7 cellular contexts compared by ENCODE assay signal in the genomic region with DNA sequence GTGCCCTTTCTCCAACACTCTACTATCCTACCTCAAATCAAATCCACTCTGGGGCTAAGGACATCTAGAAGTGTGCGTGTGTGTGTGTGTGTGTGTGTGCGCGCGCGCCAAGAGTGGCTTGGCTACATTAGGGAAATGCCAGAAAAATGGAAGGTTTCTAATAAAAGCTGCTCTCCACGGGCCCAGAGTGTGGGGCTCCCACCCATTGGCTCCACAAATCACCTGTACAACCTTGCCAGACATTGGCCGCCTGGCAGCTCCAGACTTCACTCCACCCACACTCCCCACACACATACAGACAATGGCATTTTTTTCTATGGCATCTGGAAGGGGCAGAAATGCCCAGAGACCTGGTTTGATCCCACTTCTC. TPM values are rescaled to one million over a fixed set of nuclear protein-coding genes. Genes with fewer than 3 reads are reported as not detected.
DNase-seq lines count a peak whose midpoint lies in the region; ATAC-seq and TF ChIP-seq lines count a peak whose summit lies in the region.

No MANE protein-coding gene starts in this region.

- H3K27me3 ChIP-seq in smooth muscle cell (ENCODE audit: low read depth): no peaks in the 10 kb centered on the region

- POLR2A ChIA-PET in HEK293 (lab: Yijun Ruan, JAX): interaction anchor here (1.5 to 1.7 kb wide), 2 partner anchors 31 to 69 kb away, joined by 4 to 5 read pairs; a partner anchor contains a TSS

- peaks cover 10% of the 10 kb centered on the region for H3F3A ChIP-seq in smooth muscle cell (ENCODE audit: low read depth)

- no peaks in the 10 kb centered on the region for H3K79me2 ChIP-seq in smooth muscle cell (ENCODE audit: low read depth)

- H3K36me3 Mint-ChIP-seq in T-helper 17 cell (ENCODE audit: low read depth): no peaks in the 10 kb centered on the region

- H3K36me3 ChIP-seq in HEK293 (ENCODE audit: control insufficient read depth in 2 of 2, insufficient read depth in 1 of 2, low read length in 2 of 2) (no peaks in the 10 kb centered on the region), smooth muscle cell (ENCODE audit: low read depth) (no peaks in the 10 kb centered on the region)

- peak overlapping the region; percentile 87 for H3K4me2 ChIP-seq in smooth muscle cell

- peak overlapping the region; percentile 95 for H3K9ac ChIP-seq in smooth muscle cell (ENCODE audit: low read depth)

- H3K4me1 Mint-ChIP-seq in T-helper 17 cell: peaks cover 7% of the 10 kb centered on the region

- H4K20me1 ChIP-seq in smooth muscle cell (ENCODE audit: low read depth): no peaks in the 10 kb centered on the region

- TF ChIP-seq CTCF in HEK293 (tag by site-specific recombination; IDR thresholded peaks at IDR 0.05) (no peak), smooth muscle cell (IDR thresholded peaks at IDR 0.05; ENCODE audit: borderline replicate concordance, insufficient read depth, poor library complexity, severe bottlenecking) (no peak)

- 84% methylated on average over 7 of the region's 7 CpGs for WGBS in smooth muscle cell (ENCODE audit: low lambda C conversion rate)

- CTCF ChIA-PET in HEK293 (lab: Yijun Ruan, JAX): interaction anchor here (0.6 to 1.5 kb wide), 4 partner anchors 13 to 70 kb away, joined by 3 to 7 read pairs (median 4); no protein-coding TSS in a partner anchor

- DNase-seq in T-helper 17 cell: no peak
- no peak for DNase-seq in smooth muscle cell (lab: John Stamatoyannopoulos, UW; ENCODE audit: unreplicated experiment)
- DNase-seq in NCI-H2029 (lab: John Stamatoyannopoulos, UW): no peak
- no peak for DNase-seq in NCI-H1417 treated with DMSO at 0.1 percent for 48 hours (lab: John Stamatoyannopoulos, UW)

- H2AFZ ChIP-seq in smooth muscle cell (ENCODE audit: low read depth): peak overlapping the region; percentile 71

- peak overlapping the region; percentile 51 for H3K27ac Mint-ChIP-seq in T-helper 17 cell

- H3K4me1 ChIP-seq in HEK293 (ENCODE audit: control insufficient read depth, insufficient read depth, low read length) (peaks cover 4% of the 10 kb centered on the region; the same call in 1 of the 2 replicates), smooth muscle cell (ENCODE audit: low read depth) (no peaks in the 10 kb centered on the region)

- H3K27ac ChIP-seq in HEK293 (ENCODE audit: extremely low read depth, low read depth, low read length) (peak overlapping the region; percentile 63; the same call in 1 of the 2 replicates), smooth muscle cell (ENCODE audit: low read depth) (peak overlapping the region; percentile 98)

- no peak for ATAC-seq in T-helper 17 cell
- no peak for ATAC-seq in GM21360 (IDR thresholded peaks at IDR 0.05; ENCODE audit: unreplicated experiment)

- H3K9me3 ChIP-seq in HEK293 (ENCODE audit: control insufficient read depth, insufficient read depth, low read depth, low read length) (no peaks in the 10 kb centered on the region), T-helper 17 cell (ENCODE audit: control insufficient read depth, low read length, poor library complexity, severe bottlenecking) (no peaks in the 10 kb centered on the region), smooth muscle cell (replicated peaks; ENCODE audit: low read depth) (no peaks in the 10 kb centered on the region)

- H3K4me3 ChIP-seq in HEK293 (ENCODE audit: low read depth, low read length): no peak overlapping the region
- H3K4me3 ChIP-seq in iPS-11a (ENCODE audit: low read depth, low read length): peak overlapping the region; percentile 47
- peak overlapping the region; percentile 58 for H3K4me3 ChIP-seq in smooth muscle cell

- H3K4me3 Mint-ChIP-seq in T-helper 17 cell: peak overlapping the region; percentile 86

- peaks cover 15% of the 10 kb centered on the region for H3K27me3 Mint-ChIP-seq in T-helper 17 cell

TF ChIP-seq in HEK293, 187 proteins besides CTCF, POLR2A, EP300 and RAD21:
- TF ChIP-seq, protein P1, sequence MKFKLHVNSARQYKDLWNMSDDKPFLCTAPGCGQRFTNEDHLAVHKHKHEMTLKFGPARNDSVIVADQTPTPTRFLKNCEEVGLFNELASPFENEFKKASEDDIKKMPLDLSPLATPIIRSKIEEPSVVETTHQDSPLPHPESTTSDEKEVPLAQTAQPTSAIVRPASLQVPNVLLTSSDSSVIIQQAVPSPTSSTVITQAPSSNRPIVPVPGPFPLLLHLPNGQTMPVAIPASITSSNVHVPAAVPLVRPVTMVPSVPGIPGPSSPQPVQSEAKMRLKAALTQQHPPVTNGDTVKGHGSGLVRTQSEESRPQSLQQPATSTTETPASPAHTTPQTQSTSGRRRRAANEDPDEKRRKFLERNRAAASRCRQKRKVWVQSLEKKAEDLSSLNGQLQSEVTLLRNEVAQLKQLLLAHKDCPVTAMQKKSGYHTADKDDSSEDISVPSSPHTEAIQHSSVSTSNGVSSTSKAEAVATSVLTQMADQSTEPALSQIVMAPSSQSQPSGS (tag by site-specific recombination; IDR thresholded peaks at IDR 0.05; ENCODE audit: low read depth): no peak
- TF ChIP-seq ZBTB48 (tag by site-specific recombination; IDR thresholded peaks at IDR 0.05) (0 out of 2 replicates have a peak, but pooled peaks have one; percentile 8), ZNF221 (tag by site-specific recombination; IDR thresholded peaks at IDR 0.05; ENCODE audit: borderline replicate concordance) (no peak), ZBTB7A (tag by site-specific recombination; IDR thresholded peaks at IDR 0.05; ENCODE audit: low read depth) (no peak), ZFHX2 (tag by site-specific recombination; conservative IDR thresholded peaks at IDR 0.05) (peak; percentile 51), ZNF335 (tag by site-specific recombination; conservative IDR thresholded peaks at IDR 0.05) (peak; percentile 85), ZBTB17 (tag by site-specific recombination; IDR thresholded peaks at IDR 0.05) (peak; percentile 63), ZNF121 (tag by site-specific recombination; IDR thresholded peaks at IDR 0.05) (no peak), ZNF2 (tag by site-specific recombination; IDR thresholded peaks at IDR 0.05) (peak; percentile 78), SP7 (tag by site-specific recombination; IDR thresholded peaks at IDR 0.05) (0 out of 2 replicates have a peak, but pooled peaks have one; percentile 29), ZNF654 (tag by site-specific recombination; IDR thresholded peaks at IDR 0.05; ENCODE audit: low read depth) (no peak)
- TF ChIP-seq, protein P2, sequence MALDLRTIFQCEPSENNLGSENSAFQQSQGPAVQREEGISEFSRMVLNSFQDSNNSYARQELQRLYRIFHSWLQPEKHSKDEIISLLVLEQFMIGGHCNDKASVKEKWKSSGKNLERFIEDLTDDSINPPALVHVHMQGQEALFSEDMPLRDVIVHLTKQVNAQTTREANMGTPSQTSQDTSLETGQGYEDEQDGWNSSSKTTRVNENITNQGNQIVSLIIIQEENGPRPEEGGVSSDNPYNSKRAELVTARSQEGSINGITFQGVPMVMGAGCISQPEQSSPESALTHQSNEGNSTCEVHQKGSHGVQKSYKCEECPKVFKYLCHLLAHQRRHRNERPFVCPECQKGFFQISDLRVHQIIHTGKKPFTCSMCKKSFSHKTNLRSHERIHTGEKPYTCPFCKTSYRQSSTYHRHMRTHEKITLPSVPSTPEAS (tag by site-specific recombination; IDR thresholded peaks at IDR 0.05): peak; percentile 81
- TF ChIP-seq, protein P3, sequence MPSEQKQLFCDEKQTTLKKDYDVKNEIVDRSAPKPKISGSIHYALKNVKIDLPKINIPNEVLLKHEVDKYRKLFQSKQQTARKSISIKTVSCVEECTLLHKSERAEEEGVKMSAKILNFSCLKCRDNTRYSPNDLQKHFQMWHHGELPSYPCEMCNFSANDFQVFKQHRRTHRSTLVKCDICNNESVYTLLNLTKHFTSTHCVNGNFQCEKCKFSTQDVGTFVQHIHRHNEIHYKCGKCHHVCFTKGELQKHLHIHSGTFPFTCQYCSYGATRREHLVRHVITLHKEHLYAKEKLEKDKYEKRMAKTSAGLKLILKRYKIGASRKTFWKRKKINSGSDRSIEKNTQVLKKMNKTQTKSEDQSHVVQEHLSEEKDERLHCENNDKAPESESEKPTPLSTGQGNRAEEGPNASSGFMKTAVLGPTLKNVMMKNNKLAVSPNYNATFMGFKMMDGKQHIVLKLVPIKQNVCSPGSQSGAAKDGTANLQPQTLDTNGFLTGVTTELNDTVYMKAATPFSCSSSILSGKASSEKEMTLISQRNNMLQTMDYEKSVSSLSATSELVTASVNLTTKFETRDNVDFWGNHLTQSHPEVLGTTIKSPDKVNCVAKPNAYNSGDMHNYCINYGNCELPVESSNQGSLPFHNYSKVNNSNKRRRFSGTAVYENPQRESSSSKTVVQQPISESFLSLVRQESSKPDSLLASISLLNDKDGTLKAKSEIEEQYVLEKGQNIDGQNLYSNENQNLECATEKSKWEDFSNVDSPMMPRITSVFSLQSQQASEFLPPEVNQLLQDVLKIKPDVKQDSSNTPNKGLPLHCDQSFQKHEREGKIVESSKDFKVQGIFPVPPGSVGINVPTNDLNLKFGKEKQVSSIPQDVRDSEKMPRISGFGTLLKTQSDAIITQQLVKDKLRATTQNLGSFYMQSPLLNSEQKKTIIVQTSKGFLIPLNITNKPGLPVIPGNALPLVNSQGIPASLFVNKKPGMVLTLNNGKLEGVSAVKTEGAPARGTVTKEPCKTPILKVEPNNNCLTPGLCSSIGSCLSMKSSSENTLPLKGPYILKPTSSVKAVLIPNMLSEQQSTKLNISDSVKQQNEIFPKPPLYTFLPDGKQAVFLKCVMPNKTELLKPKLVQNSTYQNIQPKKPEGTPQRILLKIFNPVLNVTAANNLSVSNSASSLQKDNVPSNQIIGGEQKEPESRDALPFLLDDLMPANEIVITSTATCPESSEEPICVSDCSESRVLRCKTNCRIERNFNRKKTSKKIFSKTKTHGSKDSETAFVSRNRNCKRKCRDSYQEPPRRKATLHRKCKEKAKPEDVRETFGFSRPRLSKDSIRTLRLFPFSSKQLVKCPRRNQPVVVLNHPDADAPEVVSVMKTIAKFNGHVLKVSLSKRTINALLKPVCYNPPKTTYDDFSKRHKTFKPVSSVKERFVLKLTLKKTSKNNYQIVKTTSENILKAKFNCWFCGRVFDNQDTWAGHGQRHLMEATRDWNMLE (tag by site-specific recombination; conservative IDR thresholded peaks at IDR 0.05; ENCODE audit: low read depth): 0 out of 2 replicates have a peak, but pooled peaks have one; percentile 3
TF ChIP-seq in HEK293: peak in this region for 8.

RNA-seq across cellular contexts. Expression of a gene that starts 30.3 kb away (rescaled TPM):
- total RNA-seq in T-helper 17 cell (not detected), smooth muscle cell (3.0 and 4.1 TPM in 2 replicates)
- polyA plus RNA-seq in smooth muscle cell: 4.2 and 8.7 TPM in 2 replicates

RNA-seq across cellular contexts. Expression of a gene that starts 50.4 kb away (rescaled TPM):
- total RNA-seq in T-helper 17 cell: 10 to 100 TPM in 1 of 2 donors, 1 to 10 TPM in 1; 6.5 to 10.5 TPM
- total RNA-seq in smooth muscle cell: 0.22 and 1.9 TPM in 2 replicates
- polyA plus RNA-seq in smooth muscle cell: 0.67 and 1.7 TPM in 2 replicates

RNA-seq across cellular contexts. Expression of a gene that starts 50.5 kb away (rescaled TPM):
- 1 to 10 TPM; 3.0 to 4.4 TPM for total RNA-seq in T-helper 17 cell
- 0.81 TPM in 1 of 2 replicates, not detected in the other for total RNA-seq in smooth muscle cell
- polyA plus RNA-seq in smooth muscle cell: 0.44 and 0.75 TPM in 2 replicates
